ENCODE assay signal across 23 cellular contexts in the genomic region with DNA sequence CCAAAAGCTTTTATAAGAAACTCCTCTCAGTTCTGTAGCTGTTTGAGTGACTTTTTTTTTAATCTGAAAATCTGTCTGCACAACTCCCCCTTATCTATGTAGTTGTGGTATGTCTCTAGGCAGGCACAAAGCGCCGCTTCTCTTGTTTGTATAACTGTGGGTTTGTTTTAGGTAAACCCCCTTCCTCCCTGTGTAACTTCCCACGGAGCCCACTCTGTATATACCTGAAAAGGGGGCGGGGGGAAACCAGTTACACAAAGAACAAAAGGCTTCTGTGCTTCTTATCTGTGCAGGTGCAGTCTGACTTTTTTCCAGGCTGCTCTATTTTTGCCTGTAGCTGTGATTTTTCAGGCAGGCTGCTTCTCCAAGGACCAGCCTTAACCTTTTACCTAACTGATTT. TPM values are rescaled to one million over a fixed set of nuclear protein-coding genes. Genes with fewer than 3 reads are reported as not detected.
DNase-seq lines count a peak whose midpoint lies in the region; ATAC-seq, FAIRE-seq and TF ChIP-seq lines count a peak whose summit lies in the region.
"Had no signal": no experiment of that assay in that cellular context is flagged by ENCODE, and none has a peak within 500 bp of the region (broad histone marks: within the 10 kb centered on the region; RNA-seq: fewer than 3 reads in every experiment).

No MANE protein-coding gene starts in this region.

- no TSS peak for BruUV-seq in HepG2 (replicated peaks; lab: Mats Ljungman, UMichigan)

- H3K27me3 Mint-ChIP-seq in progenitor cell of endocrine pancreas = no peaks in the 10 kb centered on the region
- H3K27me3 Mint-ChIP-seq in chondrocyte (ENCODE audit: low read depth) = no peaks in the 10 kb centered on the region
- H3K27me3 Mint-ChIP-seq in CD8-positive, alpha-beta memory T cell = no peaks in the 10 kb centered on the region
- H3K27me3 Mint-ChIP-seq: CD4-positive, alpha-beta memory T cell had no signal

- H3K79me2 ChIP-seq in HepG2 (ENCODE audit: insufficient read depth, low read length) = no peaks in the 10 kb centered on the region
- no peaks in the 10 kb centered on the region for H3K79me2 ChIP-seq in hepatocyte

- no peaks in the 10 kb centered on the region for H3K9me2 ChIP-seq in hepatocyte (replicated peaks; ENCODE audit: insufficient read depth)

- H3K4me2 ChIP-seq in HepG2 (ENCODE audit: low read depth, low read length) (no peak overlapping the region), hepatocyte (peak overlapping the region; percentile 65)
- H3K4me2 ChIP-seq: A549, GM23338 had no signal

- 0% methylated on average over 4 of the region's 4 CpGs for WGBS in HepG2 (ENCODE audit: low lambda C conversion rate)
- 37% methylated on average over 4 of the region's 4 CpGs for WGBS in right lobe of liver (ENCODE audit: insufficient coverage, low coverage, low lambda C conversion rate, missing lambda C conversion rate)
- 54% methylated on average over 4 of the region's 4 CpGs for WGBS in hepatocyte (ENCODE audit: low lambda C conversion rate, missing lambda C conversion rate)

- no peak for TF ChIP-seq RAD21 in HepG2 (CRISPR knock-in tag; IDR thresholded peaks at IDR 0.05)

- peaks cover 31% of the 10 kb centered on the region for H3K4me1 Mint-ChIP-seq in progenitor cell of endocrine pancreas (ENCODE audit: low read depth)
- H3K4me1 Mint-ChIP-seq in chondrocyte (ENCODE audit: low read depth) = no peaks in the 10 kb centered on the region
- H3K4me1 Mint-ChIP-seq in CD8-positive, alpha-beta memory T cell = no peaks in the 10 kb centered on the region
- H3K4me1 Mint-ChIP-seq: CD4-positive, alpha-beta memory T cell; GM23338 had no signal

- 0 out of 2 replicates have a peak, but pooled peaks cover under 1% of the 10 kb centered on the region for H3K9me3 ChIP-seq in HepG2 (ENCODE audit: low read length)
- H3K9me3 ChIP-seq in right lobe of liver = no peaks in the 10 kb centered on the region
- H3K9me3 ChIP-seq in hepatocyte (ENCODE audit: low read depth) = no peaks in the 10 kb centered on the region
- no peaks in the 10 kb centered on the region for H3K9me3 ChIP-seq in CD8-positive, alpha-beta memory T cell (ENCODE audit: low read length)
- H3K9me3 ChIP-seq: A549, HAP-1 had no signal

- no peaks in the 10 kb centered on the region for H4K20me1 ChIP-seq in HepG2 (ENCODE audit: insufficient read depth, low read length)
- no peaks in the 10 kb centered on the region for H4K20me1 ChIP-seq in hepatocyte (ENCODE audit: insufficient read depth, poor library complexity, severe bottlenecking)

- no peak for TF ChIP-seq EP300 in HepG2 (IDR thresholded peaks at IDR 0.05; ENCODE audit: low read depth in 2 of 2, low read length in 2 of 2)
- no peak for TF ChIP-seq EP300 in HepG2 (CRISPR knock-in tag; IDR thresholded peaks at IDR 0.05; ENCODE audit: borderline replicate concordance)

- H3K27ac Mint-ChIP-seq in progenitor cell of endocrine pancreas (peak overlapping the region; percentile 98), chondrocyte (ENCODE audit: unreplicated experiment) (no peak overlapping the region)
- no peak overlapping the region for H3K27ac Mint-ChIP-seq in CD8-positive, alpha-beta memory T cell
- H3K27ac Mint-ChIP-seq: CD4-positive, alpha-beta memory T cell; GM23338; HFFc6 had no signal

- in situ Hi-C loops in HepG2 (cut with HindIII; ENCODE audit: extremely low pct_ligation_motif_present, low pct_unique_long_range_greater_than_20kb) = no loop called here

- no peaks in the 10 kb centered on the region; a peak in 1 of 5 replicates for H3K27me3 ChIP-seq in HepG2 (ENCODE audit: control insufficient read depth in 1 of 2, insufficient read depth in 2 of 2, low read length in 2 of 2)
- H3K27me3 ChIP-seq in right lobe of liver = no peaks in the 10 kb centered on the region
- no peaks in the 10 kb centered on the region for H3K27me3 ChIP-seq in hepatocyte
- H3K27me3 ChIP-seq in CD8-positive, alpha-beta memory T cell (ENCODE audit: insufficient read depth, low read length, poor library complexity, severe bottlenecking) = no peaks in the 10 kb centered on the region

- FAIRE-seq in HepG2 (lab: Jason Lieb, UNC) = no peak
- FAIRE-seq: A549, D721Med, GM12891, GM18507, H54 had no signal

- H3K4me1 ChIP-seq in HepG2 (ENCODE audit: insufficient read depth, low read length) (no peaks in the 10 kb centered on the region), right lobe of liver (no peaks in the 10 kb centered on the region), hepatocyte (ENCODE audit: insufficient read depth) (no peaks in the 10 kb centered on the region)
- H3K4me1 ChIP-seq in CD8-positive, alpha-beta memory T cell (ENCODE audit: insufficient read depth, low read length) = no peaks in the 10 kb centered on the region
- H3K4me1 ChIP-seq: A549, HAP-1 had no signal

- peak; percentile 58 for DNase-seq in HepG2 (ENCODE audit: low spot score)
- DNase-seq in right lobe of liver = no peak
- peak; percentile 29 for DNase-seq in hepatocyte (ENCODE audit: low spot score)
- peak; percentile 53 for DNase-seq in progenitor cell of endocrine pancreas (ENCODE audit: low spot score, unreplicated experiment)
- no peak for DNase-seq in chondrocyte (ENCODE audit: low spot score)
- DNase-seq in CD8-positive, alpha-beta memory T cell = no peak
- DNase-seq: 8988T; C1 segment of cervical spinal cord; CD4-positive, alpha-beta memory T cell; DMS 273 treated with DMSO at 0.1 percent for 48 hours; DMS79 treated with DMSO at 0.1 percent for 48 hours; GF-D8; HFFc6 had no signal

- H3K4me3 ChIP-seq in HepG2 (replicated peaks in 1 of 3; ENCODE audit: insufficient read depth in 1 of 3, low read depth in 2 of 3, low read length in 3 of 3) (no peak overlapping the region), right lobe of liver (no peak overlapping the region), hepatocyte (no peak overlapping the region)
- H3K4me3 ChIP-seq in CD8-positive, alpha-beta memory T cell (ENCODE audit: low read length) = no peak overlapping the region
- H3K4me3 ChIP-seq: A549, GM23338, HAP-1 had no signal

- H3K36me3 Mint-ChIP-seq in progenitor cell of endocrine pancreas (ENCODE audit: insufficient read depth) (peaks cover 8% of the 10 kb centered on the region), chondrocyte (ENCODE audit: low read depth) (no peaks in the 10 kb centered on the region)
- H3K36me3 Mint-ChIP-seq in CD8-positive, alpha-beta memory T cell = no peaks in the 10 kb centered on the region
- H3K36me3 Mint-ChIP-seq: CD4-positive, alpha-beta memory T cell had no signal

- H2AFZ ChIP-seq in HepG2 (ENCODE audit: low read length) = no peak overlapping the region
- peak overlapping the region; percentile 19 for H2AFZ ChIP-seq in hepatocyte
- H2AFZ ChIP-seq: GM23338 had no signal

- H3K9me3 Mint-ChIP-seq in progenitor cell of endocrine pancreas (ENCODE audit: low read depth) = peaks cover 4% of the 10 kb centered on the region
- no peaks in the 10 kb centered on the region for H3K9me3 Mint-ChIP-seq in chondrocyte (ENCODE audit: low read depth)
- H3K9me3 Mint-ChIP-seq in CD8-positive, alpha-beta memory T cell = peaks cover 3 to 29% (median 8%) of the 10 kb centered on the region in 5 donors

- TF ChIP-seq POLR2A in HepG2 (IDR thresholded peaks at IDR 0.05; ENCODE audit: insufficient read depth in 1 of 2, low read depth in 2 of 2, low read length in 2 of 2) (no peak), right lobe of liver (IDR thresholded peaks at IDR 0.05) (no peak)

- H3K9ac ChIP-seq in HepG2 (ENCODE audit: insufficient read depth, low read depth, low read length) = no peak overlapping the region

- H3K4me3 Mint-ChIP-seq in progenitor cell of endocrine pancreas (ENCODE audit: low read depth) (peak overlapping the region; percentile 48), chondrocyte (ENCODE audit: unreplicated experiment) (no peak overlapping the region)
- no peak overlapping the region for H3K4me3 Mint-ChIP-seq in CD8-positive, alpha-beta memory T cell
- H3K4me3 Mint-ChIP-seq: CD4-positive, alpha-beta memory T cell; GM23338; HFFc6 had no signal

- intact Hi-C loops in HepG2 (cut with micrococcal nuclease; ENCODE audit: unreplicated experiment) (no loop called here), right lobe of liver (cut with DNase I) (no loop called here)

- H3K36me3 ChIP-seq in HepG2 (replicated peaks in 1 of 2; ENCODE audit: control insufficient read depth in 1 of 2, insufficient read depth in 2 of 2, low read length in 2 of 2) (no peaks in the 10 kb centered on the region), right lobe of liver (no peaks in the 10 kb centered on the region), hepatocyte (replicated peaks; ENCODE audit: insufficient read depth, low read depth) (no peaks in the 10 kb centered on the region)
- H3K36me3 ChIP-seq in CD8-positive, alpha-beta memory T cell (ENCODE audit: insufficient read depth, low read length) = no peaks in the 10 kb centered on the region
- H3K36me3 ChIP-seq: HAP-1 had no signal

- ATAC-seq in HepG2 = no peak
- ATAC-seq in right lobe of liver = no peak
- ATAC-seq: A549, GM23338 had no signal

- H3K27ac ChIP-seq in HepG2 (ENCODE audit: extremely low read length, insufficient read depth, low read length) = no peak overlapping the region
- no peak overlapping the region for H3K27ac ChIP-seq in right lobe of liver
- peak overlapping the region; percentile 37 for H3K27ac ChIP-seq in hepatocyte
- no peak overlapping the region for H3K27ac ChIP-seq in CD8-positive, alpha-beta memory T cell (ENCODE audit: low read depth, low read length)
- H3K27ac ChIP-seq: A549 had no signal

- TF ChIP-seq CTCF in HepG2 (CRISPR knock-in tag; IDR thresholded peaks at IDR 0.05) = no peak
- no peak for TF ChIP-seq CTCF in right lobe of liver (IDR thresholded peaks at IDR 0.05)
- TF ChIP-seq CTCF in hepatocyte (IDR thresholded peaks at IDR 0.05; ENCODE audit: poor library complexity) = no peak
- TF ChIP-seq CTCF in progenitor cell of endocrine pancreas (IDR thresholded peaks at IDR 0.05; ENCODE audit: unreplicated experiment) = no peak
- no peak for TF ChIP-seq CTCF in chondrocyte (IDR thresholded peaks at IDR 0.05)

- CTCF ChIA-PET in HepG2 (lab: Yijun Ruan, JAX; ENCODE audit: low intra/inter-chr PET ratio, low total read pairs) = no interaction called here
- CTCF ChIA-PET in CD8-positive, alpha-beta memory T cell (lab: Charles Lee) = no interaction called here

- POLR2A ChIA-PET in HepG2 (lab: Yijun Ruan, JAX) = no interaction called here
- POLR2A ChIA-PET in CD8-positive, alpha-beta memory T cell (lab: Charles Lee) = no interaction called here

RNA-seq across cellular contexts. Expression of gene OR10AG1, which starts 13.2 kb away (rescaled TPM):
- total RNA-seq in HepG2 (2016; rRNA removed; fragmentation: Illumina TruSeq; extraction: Trizol) (not detected in 2 replicates), right lobe of liver (not detected), hepatocyte (not detected in 2 replicates), progenitor cell of endocrine pancreas (not detected in 2 replicates), chondrocyte (not detected in 3 replicates)
- not detected in 2 replicates for total RNA-seq in HepG2 (2016; cell fraction: cytosol; rRNA removed; fragmentation: Illumina TruSeq; extraction: Trizol; ENCODE audit: low read depth)
- not detected in 2 replicates for total RNA-seq in HepG2 (2016; cell fraction: insoluble cytoplasmic fraction; rRNA removed; fragmentation: Illumina TruSeq; extraction: Trizol)
- not detected in 2 replicates for total RNA-seq in HepG2 (2016; cell fraction: membrane; rRNA removed; fragmentation: Illumina TruSeq; extraction: Trizol)
- not detected in 2 replicates for total RNA-seq in HepG2 (2016; cell fraction: nucleus; rRNA removed; fragmentation: Illumina TruSeq; extraction: Trizol)
- polyA plus RNA-seq in HepG2 (2011; rRNA removed) (not detected in 2 replicates), hepatocyte (not detected in 2 replicates)
- not detected in 2 replicates for polyA plus RNA-seq in HepG2 (2011; cell fraction: cytosol; rRNA removed)
- not detected in 2 replicates for polyA plus RNA-seq in HepG2 (2011; cell fraction: nucleus; rRNA removed)
- not detected in 2 replicates for polyA plus RNA-seq in HepG2 (2012)
- polyA plus RNA-seq in HepG2 (2016; cell fraction: cytosol; fragmentation: Illumina TruSeq; extraction: Trizol; ENCODE audit: low read depth) = not detected in 2 replicates
- not detected in 2 replicates for polyA plus RNA-seq in HepG2 (2016; cell fraction: insoluble cytoplasmic fraction; fragmentation: Illumina TruSeq; extraction: Trizol; ENCODE audit: low read depth)
- not detected in 2 replicates for polyA plus RNA-seq in HepG2 (2016; cell fraction: membrane; fragmentation: Illumina TruSeq; extraction: Trizol; ENCODE audit: low read depth)
- polyA plus RNA-seq in HepG2 (2016; cell fraction: nucleus; fragmentation: Illumina TruSeq; extraction: Trizol; ENCODE audit: insufficient read depth, low read depth) = not detected in 2 replicates
- polyA minus RNA-seq in HepG2 (2011; rRNA and poly(A)+ RNA removed; ENCODE audit: low replicate concordance) = not detected in 2 replicates
- polyA minus RNA-seq in HepG2 (2011; cell fraction: cytosol; rRNA and poly(A)+ RNA removed) = not detected in 2 replicates
- polyA minus RNA-seq in HepG2 (2011; cell fraction: nucleus; rRNA and poly(A)+ RNA removed) = not detected in 2 replicates
- total RNA-seq in CD8-positive, alpha-beta memory T cell = not detected
- polyA plus RNA-seq in CD8-positive, alpha-beta memory T cell = not detected
- total RNA-seq: CD4-positive, alpha-beta memory T cell; Daoy; G401; HFFc6 had no signal
- polyA plus RNA-seq: A549; BJ; CD4-positive, alpha-beta memory T cell had no signal

RNA-seq across cellular contexts. Expression of gene OR5I1, which starts 20.3 kb away (rescaled TPM):
- total RNA-seq in HepG2 (2016; rRNA removed; fragmentation: Illumina TruSeq; extraction: Trizol) (not detected in 2 replicates), right lobe of liver (not detected), hepatocyte (not detected in 2 replicates), progenitor cell of endocrine pancreas (not detected in 2 replicates), chondrocyte (not detected in 3 replicates)
- not detected in 2 replicates for total RNA-seq in HepG2 (2016; cell fraction: cytosol; rRNA removed; fragmentation: Illumina TruSeq; extraction: Trizol; ENCODE audit: low read depth)
- not detected in 2 replicates for total RNA-seq in HepG2 (2016; cell fraction: insoluble cytoplasmic fraction; rRNA removed; fragmentation: Illumina TruSeq; extraction: Trizol)
- not detected in 2 replicates for total RNA-seq in HepG2 (2016; cell fraction: membrane; rRNA removed; fragmentation: Illumina TruSeq; extraction: Trizol)
- not detected in 2 replicates for total RNA-seq in HepG2 (2016; cell fraction: nucleus; rRNA removed; fragmentation: Illumina TruSeq; extraction: Trizol)
- polyA plus RNA-seq in HepG2 (2011; rRNA removed) (not detected in 2 replicates), hepatocyte (not detected in 2 replicates)
- not detected in 2 replicates for polyA plus RNA-seq in HepG2 (2011; cell fraction: cytosol; rRNA removed)
- polyA plus RNA-seq in HepG2 (2011; cell fraction: nucleus; rRNA removed) = not detected in 2 replicates
- polyA plus RNA-seq in HepG2 (2012) = not detected in 2 replicates
- not detected in 2 replicates for polyA plus RNA-seq in HepG2 (2016; cell fraction: cytosol; fragmentation: Illumina TruSeq; extraction: Trizol; ENCODE audit: low read depth)
- polyA plus RNA-seq in HepG2 (2016; cell fraction: insoluble cytoplasmic fraction; fragmentation: Illumina TruSeq; extraction: Trizol; ENCODE audit: low read depth) = not detected in 2 replicates
- not detected in 2 replicates for polyA plus RNA-seq in HepG2 (2016; cell fraction: membrane; fragmentation: Illumina TruSeq; extraction: Trizol; ENCODE audit: low read depth)
- not detected in 2 replicates for polyA plus RNA-seq in HepG2 (2016; cell fraction: nucleus; fragmentation: Illumina TruSeq; extraction: Trizol; ENCODE audit: insufficient read depth, low read depth)
- not detected in 2 replicates for polyA minus RNA-seq in HepG2 (2011; rRNA and poly(A)+ RNA removed; ENCODE audit: low replicate concordance)
- not detected in 2 replicates for polyA minus RNA-seq in HepG2 (2011; cell fraction: cytosol; rRNA and poly(A)+ RNA removed)
- not detected in 2 replicates for polyA minus RNA-seq in HepG2 (2011; cell fraction: nucleus; rRNA and poly(A)+ RNA removed)
- total RNA-seq in CD8-positive, alpha-beta memory T cell = not detected
- polyA plus RNA-seq in CD8-positive, alpha-beta memory T cell = not detected
- total RNA-seq: CD4-positive, alpha-beta memory T cell; Daoy; G401; GM23338; HFFc6 had no signal
- polyA plus RNA-seq: A549; BJ; CD4-positive, alpha-beta memory T cell; GM23338 had no signal

RNA-seq across cellular contexts. Expression of gene OR5F1, which starts 37.9 kb away (rescaled TPM):
- not detected in 2 replicates for total RNA-seq in HepG2 (2016; rRNA removed; fragmentation: Illumina TruSeq; extraction: Trizol)
- total RNA-seq in HepG2 (2016; cell fraction: cytosol; rRNA removed; fragmentation: Illumina TruSeq; extraction: Trizol; ENCODE audit: low read depth) = not detected in 2 replicates
- total RNA-seq in HepG2 (2016; cell fraction: insoluble cytoplasmic fraction; rRNA removed; fragmentation: Illumina TruSeq; extraction: Trizol) = not detected in 2 replicates
- not detected in 2 replicates for total RNA-seq in HepG2 (2016; cell fraction: membrane; rRNA removed; fragmentation: Illumina TruSeq; extraction: Trizol)
- total RNA-seq in HepG2 (2016; cell fraction: nucleus; rRNA removed; fragmentation: Illumina TruSeq; extraction: Trizol) = not detected in 2 replicates
- polyA plus RNA-seq in HepG2 (2011; rRNA removed) = not detected in 2 replicates
- polyA plus RNA-seq in HepG2 (2011; cell fraction: cytosol; rRNA removed) = not detected in 2 replicates
- not detected in 2 replicates for polyA plus RNA-seq in HepG2 (2011; cell fraction: nucleus; rRNA removed)
- polyA plus RNA-seq in HepG2 (2012) = not detected in 2 replicates
- not detected in 2 replicates for polyA plus RNA-seq in HepG2 (2016; cell fraction: cytosol; fragmentation: Illumina TruSeq; extraction: Trizol; ENCODE audit: low read depth)
- not detected in 2 replicates for polyA plus RNA-seq in HepG2 (2016; cell fraction: insoluble cytoplasmic fraction; fragmentation: Illumina TruSeq; extraction: Trizol; ENCODE audit: low read depth)
- polyA plus RNA-seq in HepG2 (2016; cell fraction: membrane; fragmentation: Illumina TruSeq; extraction: Trizol; ENCODE audit: low read depth) = not detected in 2 replicates
- not detected in 2 replicates for polyA plus RNA-seq in HepG2 (2016; cell fraction: nucleus; fragmentation: Illumina TruSeq; extraction: Trizol; ENCODE audit: insufficient read depth, low read depth)
- not detected in 2 replicates for polyA minus RNA-seq in HepG2 (2011; rRNA and poly(A)+ RNA removed; ENCODE audit: low replicate concordance)
- not detected in 2 replicates for polyA minus RNA-seq in HepG2 (2011; cell fraction: cytosol; rRNA and poly(A)+ RNA removed)
- polyA minus RNA-seq in HepG2 (2011; cell fraction: nucleus; rRNA and poly(A)+ RNA removed) = not detected in 2 replicates
- not detected for total RNA-seq in right lobe of liver
- not detected in 2 replicates for total RNA-seq in hepatocyte
- not detected in 2 replicates for polyA plus RNA-seq in hepatocyte
- total RNA-seq in progenitor cell of endocrine pancreas = not detected in 2 replicates
- not detected in 3 replicates for total RNA-seq in chondrocyte
- not detected for total RNA-seq in CD8-positive, alpha-beta memory T cell
- polyA plus RNA-seq in CD8-positive, alpha-beta memory T cell = not detected
- total RNA-seq: CD4-positive, alpha-beta memory T cell; Daoy; G401; GM23338; HFFc6 had no signal
- polyA plus RNA-seq: A549; BJ; CD4-positive, alpha-beta memory T cell; GM23338 had no signal

RNA-seq across cellular contexts. Expression of gene OR5W2, which starts 42.1 kb away (rescaled TPM):
- total RNA-seq in HepG2 (2016; rRNA removed; fragmentation: Illumina TruSeq; extraction: Trizol) (not detected in 2 replicates), right lobe of liver (not detected), hepatocyte (not detected in 2 replicates), progenitor cell of endocrine pancreas (not detected in 2 replicates), chondrocyte (not detected in 3 replicates)
- not detected in 2 replicates for total RNA-seq in HepG2 (2016; cell fraction: cytosol; rRNA removed; fragmentation: Illumina TruSeq; extraction: Trizol; ENCODE audit: low read depth)
- total RNA-seq in HepG2 (2016; cell fraction: insoluble cytoplasmic fraction; rRNA removed; fragmentation: Illumina TruSeq; extraction: Trizol) = not detected in 2 replicates
- total RNA-seq in HepG2 (2016; cell fraction: membrane; rRNA removed; fragmentation: Illumina TruSeq; extraction: Trizol) = not detected in 2 replicates
- not detected in 2 replicates for total RNA-seq in HepG2 (2016; cell fraction: nucleus; rRNA removed; fragmentation: Illumina TruSeq; extraction: Trizol)
- polyA plus RNA-seq in HepG2 (2011; rRNA removed) (not detected in 2 replicates), hepatocyte (not detected in 2 replicates)
- polyA plus RNA-seq in HepG2 (2011; cell fraction: cytosol; rRNA removed) = not detected in 2 replicates
- not detected in 2 replicates for polyA plus RNA-seq in HepG2 (2011; cell fraction: nucleus; rRNA removed)
- polyA plus RNA-seq in HepG2 (2012) = not detected in 2 replicates
- not detected in 2 replicates for polyA plus RNA-seq in HepG2 (2016; cell fraction: cytosol; fragmentation: Illumina TruSeq; extraction: Trizol; ENCODE audit: low read depth)
- polyA plus RNA-seq in HepG2 (2016; cell fraction: insoluble cytoplasmic fraction; fragmentation: Illumina TruSeq; extraction: Trizol; ENCODE audit: low read depth) = not detected in 2 replicates
- polyA plus RNA-seq in HepG2 (2016; cell fraction: membrane; fragmentation: Illumina TruSeq; extraction: Trizol; ENCODE audit: low read depth) = not detected in 2 replicates
- polyA plus RNA-seq in HepG2 (2016; cell fraction: nucleus; fragmentation: Illumina TruSeq; extraction: Trizol; ENCODE audit: insufficient read depth, low read depth) = not detected in 2 replicates
- polyA minus RNA-seq in HepG2 (2011; rRNA and poly(A)+ RNA removed; ENCODE audit: low replicate concordance) = not detected in 2 replicates
- not detected in 2 replicates for polyA minus RNA-seq in HepG2 (2011; cell fraction: cytosol; rRNA and poly(A)+ RNA removed)
- not detected in 2 replicates for polyA minus RNA-seq in HepG2 (2011; cell fraction: nucleus; rRNA and poly(A)+ RNA removed)
- total RNA-seq in CD8-positive, alpha-beta memory T cell = not detected
- not detected for polyA plus RNA-seq in CD8-positive, alpha-beta memory T cell
- total RNA-seq: CD4-positive, alpha-beta memory T cell; Daoy; G401; GM23338; HFFc6 had no signal
- polyA plus RNA-seq: A549; BJ; CD4-positive, alpha-beta memory T cell; GM23338 had no signal

Comparison
In these comparisons a context has a peak if more than half of its experiments do, and no peak if none do; other contexts are left out.
1. DNase-seq: peak in HepG2 (single experiment), hepatocyte (single experiment) and progenitor cell of endocrine pancreas (single experiment); none in right lobe of liver (0 of 3), chondrocyte (single experiment) and CD8-positive, alpha-beta memory T cell (0 of 5).